1 cellular context compared by ENCODE assay signal in genomic region chr17:50440172-50440837, GRCh38.
A peak's percentile ranks its signal among the peaks of the same experiment; 100 is the strongest.
TF ChIP-seq lines count a peak whose summit lies in the region.

No MANE protein-coding gene starts in this region.

TF ChIP-seq in liver, 16 proteins besides CTCF, POLR2A, EP300 and RAD21 (continued from another document):
- TF ChIP-seq MAX (IDR thresholded peaks at IDR 0.05) (peak; percentile 75), NR2F2 (IDR thresholded peaks at IDR 0.05) (peak; percentile 84)
